Comparison of ENCODE assay signal across 18 cellular contexts in genomic region chr12:12282761-12283160, GRCh38. TPM values are rescaled to one million over a fixed set of nuclear protein-coding genes. Genes with fewer than 3 reads are reported as not detected.
DNase-seq lines count a peak whose midpoint lies in the region; ATAC-seq and TF ChIP-seq lines count a peak whose summit lies in the region.
"Had no signal": no experiment of that assay in that cellular context is flagged by ENCODE, and none has a peak within 500 bp of the region (broad histone marks: within the 10 kb centered on the region; RNA-seq: fewer than 3 reads in every experiment).

No MANE protein-coding gene starts in this region.

- no peak overlapping the region for H3K4ac ChIP-seq in neuronal stem cell (ENCODE audit: low read length)

- POLR2A ChIA-PET in CD8-positive, alpha-beta T cell (lab: Charles Lee) = interaction anchor here (0.7 kb wide), 1 partner anchor 57 kb away, joined by 3 read pairs; no protein-coding TSS in a partner anchor

- no peak overlapping the region for H2BK5ac ChIP-seq in neuronal stem cell (ENCODE audit: low read length)

- H4K8ac ChIP-seq in neuronal stem cell (ENCODE audit: low read depth, low read length) = no peak overlapping the region

- peak overlapping the region; percentile 5 for H2AFZ ChIP-seq in neuronal stem cell (ENCODE audit: low read length)

- H3K4me1 ChIP-seq in RWPE2 (ENCODE audit: insufficient read depth, poor library complexity, severe bottlenecking) (no peaks in the 10 kb centered on the region), neuronal stem cell (ENCODE audit: control insufficient read depth in 2 of 2, insufficient read depth in 1 of 2, low read depth in 1 of 2, low read length in 2 of 2) (peaks cover 0 to 8% of the 10 kb centered on the region in 2 donors)
- H3K4me1 ChIP-seq in CD8-positive, alpha-beta T cell (ENCODE audit: insufficient read depth, low read length) = no peaks in the 10 kb centered on the region
- H3K4me1 ChIP-seq: colonic mucosa had no signal

- peak overlapping the region; percentile 61 for H3K27ac Mint-ChIP-seq in Calu3 (ENCODE audit: unreplicated experiment)
- H3K27ac Mint-ChIP-seq in CD8-positive, alpha-beta T cell = no peak overlapping the region
- H3K27ac Mint-ChIP-seq: activated CD4-positive, alpha-beta T cell treated with anti-CD3 and anti-CD28 coated beads, Interleukin-2, amount 10 ng/mL, durations not matched to agents 7 days and 5 days; CD4-positive, CD25-positive, alpha-beta regulatory T cell; memory B cell had no signal

- H3K23ac ChIP-seq in neuronal stem cell (ENCODE audit: low read depth, low read length, poor library complexity) = no peak overlapping the region

- no peak overlapping the region for H2BK12ac ChIP-seq in neuronal stem cell (ENCODE audit: low read length)

- H3K9me3 ChIP-seq in RWPE2 (ENCODE audit: severe bottlenecking) (no peaks in the 10 kb centered on the region), neuronal stem cell (replicated peaks in 1 of 2; ENCODE audit: control insufficient read depth in 2 of 2, insufficient read depth in 1 of 2, low read depth in 1 of 2, low read length in 2 of 2) (no peaks in the 10 kb centered on the region)
- no peaks in the 10 kb centered on the region for H3K9me3 ChIP-seq in CD8-positive, alpha-beta T cell (ENCODE audit: low read length)
- H3K9me3 ChIP-seq: colonic mucosa had no signal

- no peaks in the 10 kb centered on the region for H3K36me3 ChIP-seq in RWPE2 (ENCODE audit: low read depth)
- no peaks in the 10 kb centered on the region for H3K36me3 ChIP-seq in neuronal stem cell (replicated peaks in 1 of 2; ENCODE audit: control insufficient read depth in 2 of 2, insufficient read depth in 2 of 2, low read length in 2 of 2)
- no peaks in the 10 kb centered on the region for H3K36me3 ChIP-seq in CD8-positive, alpha-beta T cell (ENCODE audit: insufficient read depth, low read length)
- H3K36me3 ChIP-seq: colonic mucosa had no signal

- no peak overlapping the region for H3K27ac ChIP-seq in RWPE2 (ENCODE audit: poor library complexity, severe bottlenecking)
- no peak overlapping the region for H3K27ac ChIP-seq in neuronal stem cell (replicated peaks; ENCODE audit: low read length)
- H3K27ac ChIP-seq in CD8-positive, alpha-beta T cell (ENCODE audit: low read depth, low read length) = no peak overlapping the region
- H3K27ac ChIP-seq: colonic mucosa had no signal

- H3K14ac ChIP-seq in neuronal stem cell (ENCODE audit: low read length) = no peak overlapping the region

- no peak overlapping the region for H3K4me3 Mint-ChIP-seq in Calu3 (ENCODE audit: low read depth, unreplicated experiment)
- no peak overlapping the region for H3K4me3 Mint-ChIP-seq in CD8-positive, alpha-beta T cell
- H3K4me3 Mint-ChIP-seq: activated CD4-positive, alpha-beta T cell treated with anti-CD3 and anti-CD28 coated beads, Interleukin-2, amount 10 ng/mL, durations not matched to agents 7 days and 5 days; CD4-positive, CD25-positive, alpha-beta regulatory T cell; memory B cell had no signal

- no peak overlapping the region for H2AK5ac ChIP-seq in neuronal stem cell (ENCODE audit: low read depth, low read length)

- intact Hi-C loops in Calu3 (cut with micrococcal nuclease; ENCODE audit: unreplicated experiment) = no loop called here
- intact Hi-C loops in CD8-positive, alpha-beta T cell (cut with DNase I, micrococcal nuclease) = no loop called here

- no peaks in the 10 kb centered on the region for H3K27me3 Mint-ChIP-seq in Calu3 (ENCODE audit: unreplicated experiment)
- peaks cover 26% of the 10 kb centered on the region for H3K27me3 Mint-ChIP-seq in CD8-positive, alpha-beta T cell (ENCODE audit: low read depth)

- CTCF ChIA-PET in Calu3 (lab: Charles Lee) = interaction anchor here (0.6 to 1.3 kb wide), 5 partner anchors 14 to 171 kb away, joined by 3 to 6 read pairs (median 4); no protein-coding TSS in a partner anchor
- CTCF ChIA-PET in CD8-positive, alpha-beta T cell (lab: Charles Lee) = interaction anchor here (1.4 kb wide), 1 partner anchor 45 kb away, joined by 3 read pairs; no protein-coding TSS in a partner anchor

- H3K4me2 ChIP-seq in neuronal stem cell (ENCODE audit: insufficient read depth, low read length, poor library complexity, severe bottlenecking) = no peak overlapping the region

- no TSS peak for BruUV-seq in Calu3 (replicated peaks; lab: Mats Ljungman, UMichigan)

- no peak for DNase-seq in Calu3
- DNase-seq in RWPE2 (ENCODE audit: low spot score) = no peak
- no peak for DNase-seq in neuronal stem cell (ENCODE audit: low spot score)
- DNase-seq in NCI-H1436 (lab: John Stamatoyannopoulos, UW) = no peak
- DNase-seq in CD8-positive, alpha-beta T cell = no peak
- DNase-seq: activated CD4-positive, alpha-beta T cell treated with anti-CD3 and anti-CD28 coated beads, Interleukin-2, amount 10 ng/mL, durations not matched to agents 7 days and 5 days; activated effector memory CD4-positive, alpha-beta T cell treated with Interleukin-2 at 50 U/mL for 16 hours; CD4-positive, CD25-positive, alpha-beta regulatory T cell; colonic mucosa; GOT3; NCI-H1694; NCI-H82; stimulated activated CD4-positive, alpha-beta T cell treated with anti-CD3 and anti-CD28 coated beads, Interleukin-2, amount 100 ng/mL, for 48 hours; stimulated activated naive CD4-positive, alpha-beta T cell had no signal

- TF ChIP-seq CTCF in Calu3 (IDR thresholded peaks at IDR 0.05; ENCODE audit: unreplicated experiment) (no peak), RWPE2 (IDR thresholded peaks at IDR 0.05; ENCODE audit: poor library complexity, severe bottlenecking) (no peak)
- TF ChIP-seq CTCF in CD8-positive, alpha-beta T cell (IDR thresholded peaks at IDR 0.05) = no peak

- H3K79me1 ChIP-seq in neuronal stem cell (ENCODE audit: low read depth, low read length) = no peaks in the 10 kb centered on the region

- no peak overlapping the region for H4K91ac ChIP-seq in neuronal stem cell (ENCODE audit: low read depth, low read length, poor library complexity)

- H2BK15ac ChIP-seq in neuronal stem cell (ENCODE audit: low read length) = no peak overlapping the region

- no peak overlapping the region for H2BK120ac ChIP-seq in neuronal stem cell (ENCODE audit: low read depth, low read length)

- ATAC-seq in RWPE2 (ENCODE audit: low read depth) = 0 out of 3 replicates have a peak, but pooled peaks have one; percentile 27
- ATAC-seq in esophagus mucosa = peak; percentile 41
- ATAC-seq in GM18907 (IDR thresholded peaks at IDR 0.05; ENCODE audit: unreplicated experiment) = no peak
- no peak for ATAC-seq in GM18858 (IDR thresholded peaks at IDR 0.05; ENCODE audit: unreplicated experiment)
- no peak for ATAC-seq in CD8-positive, alpha-beta T cell

- H3K4me3 ChIP-seq in RWPE2 (ENCODE audit: severe bottlenecking) (no peak overlapping the region), neuronal stem cell (ENCODE audit: low read length in 2 of 2) (no peak overlapping the region)
- H3K4me3 ChIP-seq in CD8-positive, alpha-beta T cell (ENCODE audit: low read depth, low read length) = no peak overlapping the region
- H3K4me3 ChIP-seq: colonic mucosa had no signal

- peaks cover 2% of the 10 kb centered on the region for H3K9me3 Mint-ChIP-seq in Calu3 (ENCODE audit: low read depth, unreplicated experiment)
- H3K9me3 Mint-ChIP-seq in CD8-positive, alpha-beta T cell = peaks cover 10% of the 10 kb centered on the region
- H3K9me3 Mint-ChIP-seq: activated CD4-positive, alpha-beta T cell treated with anti-CD3 and anti-CD28 coated beads, Interleukin-2, amount 10 ng/mL, durations not matched to agents 7 days and 5 days had no signal

- WGBS in neuronal stem cell (ENCODE audit: extremely low coverage in 2 of 2, insufficient read length in 2 of 2, insufficient replicate concordance in 1 of 2), 2 donors = no CpG with 5 or more reads among the region's 5 CpGs

- no peak overlapping the region for H3K9ac ChIP-seq in neuronal stem cell (ENCODE audit: low read depth, low read length, poor library complexity)

- no peaks in the 10 kb centered on the region for H3K27me3 ChIP-seq in RWPE2 (ENCODE audit: insufficient read depth, poor library complexity, severe bottlenecking)
- H3K27me3 ChIP-seq in neuronal stem cell (ENCODE audit: control insufficient read depth in 3 of 3, insufficient read depth in 3 of 3, low read depth in 1 of 3, low read length in 3 of 3) = no peaks in the 10 kb centered on the region
- no peaks in the 10 kb centered on the region for H3K27me3 ChIP-seq in CD8-positive, alpha-beta T cell (ENCODE audit: insufficient read depth, low read length)
- H3K27me3 ChIP-seq: colonic mucosa had no signal

- no peak overlapping the region for H3K18ac ChIP-seq in neuronal stem cell (ENCODE audit: low read length)

- H3K4me1 Mint-ChIP-seq in Calu3 (ENCODE audit: low read depth, unreplicated experiment) = peaks cover 34% of the 10 kb centered on the region
- no peaks in the 10 kb centered on the region for H3K4me1 Mint-ChIP-seq in CD8-positive, alpha-beta T cell (ENCODE audit: low read depth)
- H3K4me1 Mint-ChIP-seq: activated CD4-positive, alpha-beta T cell treated with anti-CD3 and anti-CD28 coated beads, Interleukin-2, amount 10 ng/mL, durations not matched to agents 7 days and 5 days; CD4-positive, CD25-positive, alpha-beta regulatory T cell; memory B cell had no signal

- no peaks in the 10 kb centered on the region for H3K36me3 Mint-ChIP-seq in Calu3 (ENCODE audit: insufficient read depth, unreplicated experiment)
- no peaks in the 10 kb centered on the region for H3K36me3 Mint-ChIP-seq in CD8-positive, alpha-beta T cell
- H3K36me3 Mint-ChIP-seq: CD4-positive, CD25-positive, alpha-beta regulatory T cell; memory B cell had no signal

RNA-seq across cellular contexts. Expression of gene LRP6, which starts 15.9 kb away (rescaled TPM):
- total RNA-seq in Calu3 (2022) (64.7 and 74.8 TPM in 2 replicates), esophagus mucosa (12.9 TPM)
- 20.3 TPM for polyA plus RNA-seq in neuronal stem cell (2013, experiment 1 of 2)
- 20.1 TPM for polyA plus RNA-seq in neuronal stem cell (2013, experiment 2 of 2)
- total RNA-seq in CD8-positive, alpha-beta T cell = 1 to 10 TPM; 1.3 to 2.1 TPM

Comparison
In these comparisons a context has a peak if more than half of its experiments do, and no peak if none do; other contexts are left out.
1. ATAC-seq: peak in RWPE2 (single experiment) and esophagus mucosa (single experiment); none in GM18907 (single experiment), GM18858 (single experiment) and CD8-positive, alpha-beta T cell (single experiment).